ENCODE assay signal across 10 cellular contexts in genomic region chr16:19804538-19805323, GRCh38.
DNase-seq lines count a peak whose midpoint lies in the region; ATAC-seq, FAIRE-seq and TF ChIP-seq lines count a peak whose summit lies in the region.
"Had no signal": no experiment of that assay in that cellular context is flagged by ENCODE, and none has a peak within 500 bp of the region (broad histone marks: within the 10 kb centered on the region; RNA-seq: fewer than 3 reads in every experiment).

No MANE protein-coding gene starts in this region.

- peaks cover 11% of the 10 kb centered on the region; the same call in 1 of the 2 replicates for H3K4me1 ChIP-seq in Panc1 (ENCODE audit: control insufficient read depth, insufficient read depth, low read length)
- H3K4me1 ChIP-seq in K562 (replicated peaks in 1 of 2; ENCODE audit: control insufficient read depth in 2 of 2, insufficient read depth in 2 of 2, low read length in 2 of 2) = no peaks in the 10 kb centered on the region

- no peaks in the 10 kb centered on the region for H3K27me3 Mint-ChIP-seq in memory B cell

- peaks cover 6% of the 10 kb centered on the region for H3K36me3 Mint-ChIP-seq in memory B cell

- POLR2A ChIA-PET in Panc1 (lab: Charles Lee) = interaction anchor here (0.5 kb wide), 1 partner anchor 200 kb away, joined by 3 read pairs; no protein-coding TSS in a partner anchor
- POLR2A ChIA-PET in K562 (lab: Yijun Ruan, JAX) = no interaction called here

- no peak for TF ChIP-seq RAD21 in K562 (CRISPR knock-in tag; conservative IDR thresholded peaks at IDR 0.05 in 1 of 2, IDR thresholded peaks at IDR 0.05 in 1 of 2)

- no peak for TF ChIP-seq POLR2A in K562 (conservative IDR thresholded peaks at IDR 0.05)

- TF ChIP-seq EP300 in K562 (IDR thresholded peaks at IDR 0.05; ENCODE audit: low read length) = no peak

- H3K9me3 Mint-ChIP-seq in memory B cell = peaks cover 3% of the 10 kb centered on the region

- H3K36me3 ChIP-seq in Panc1 (ENCODE audit: control insufficient read depth, insufficient read depth, low read length) (no peaks in the 10 kb centered on the region), K562 (ENCODE audit: control insufficient read depth, insufficient read depth, low read length) (no peaks in the 10 kb centered on the region)
- H3K36me3 ChIP-seq: thoracic aorta had no signal

- intact Hi-C loops in Panc1 (cut with micrococcal nuclease; ENCODE audit: unreplicated experiment) (no loop called here), K562 (cut with micrococcal nuclease) (no loop called here)

- no peak overlapping the region for H3K4me2 ChIP-seq in K562 (ENCODE audit: insufficient read depth, low read length)

- CTCF ChIA-PET in Panc1 (lab: Charles Lee) (interaction anchor here (0.7 kb wide), 1 partner anchor 66 kb away, joined by 3 read pairs; no protein-coding TSS in a partner anchor), K562 (lab: Yijun Ruan, JAX; ENCODE audit: low intra/inter-chr PET ratio) (no interaction called here)

- no peaks in the 10 kb centered on the region for H3K9me1 ChIP-seq in K562 (ENCODE audit: control insufficient read depth, insufficient read depth, low read length)

- H3K27ac Mint-ChIP-seq in memory B cell = no peak overlapping the region

- H3K9me3 ChIP-seq in Panc1 (ENCODE audit: control insufficient read depth, insufficient read depth, low read depth, low read length) (no peaks in the 10 kb centered on the region), K562 (replicated peaks; ENCODE audit: control insufficient read depth, insufficient read depth, low read depth, low read length) (no peaks in the 10 kb centered on the region; the same call in 1 of the 2 replicates)
- H3K9me3 ChIP-seq: thoracic aorta had no signal

- H3K4me3 ChIP-seq in Panc1 (ENCODE audit: low read depth in 2 of 2, low read length in 2 of 2) (no peak overlapping the region), K562 (no peak overlapping the region)
- H3K4me3 ChIP-seq: thoracic aorta had no signal

- H3K27me3 ChIP-seq in Panc1 (ENCODE audit: control insufficient read depth, insufficient read depth, low read length) (no peaks in the 10 kb centered on the region), K562 (ENCODE audit: control insufficient read depth in 2 of 2, insufficient read depth in 2 of 2, low read length in 2 of 2) (no peaks in the 10 kb centered on the region; a peak in 1 of 5 replicates)

- no peak overlapping the region for H3K9ac ChIP-seq in K562 (ENCODE audit: insufficient read depth in 1 of 2, low read depth in 2 of 2, low read length in 2 of 2)

- ATAC-seq in Panc1 = 0 out of 2 replicates have a peak, but pooled peaks have one; percentile 43
- no peak for ATAC-seq in K562
- no peak for ATAC-seq in memory B cell (ENCODE audit: low read depth)
- no peak for ATAC-seq in HG03342 (IDR thresholded peaks at IDR 0.05; ENCODE audit: unreplicated experiment)
- ATAC-seq in GM21515 (IDR thresholded peaks at IDR 0.05; ENCODE audit: unreplicated experiment) = no peak

- no peaks in the 10 kb centered on the region for H3K79me2 ChIP-seq in K562 (ENCODE audit: control insufficient read depth, insufficient read depth, low read length)

- H3K4me1 Mint-ChIP-seq in memory B cell = peaks cover 4% of the 10 kb centered on the region

- in situ Hi-C loops in Panc1 (cut with HindIII; ENCODE audit: low pct_unique_long_range_greater_than_20kb, low sequenced_read_pairs) = no loop called here
- in situ Hi-C loops in K562 (cut with MboI) = no loop called here

- no peak for FAIRE-seq in K562 (lab: Jason Lieb, UNC)
- FAIRE-seq: A204.1 had no signal

- H3K27ac ChIP-seq in Panc1 (ENCODE audit: low read length) (no peak overlapping the region), K562 (ENCODE audit: extremely low read depth, low read depth, low read length) (no peak overlapping the region)
- H3K27ac ChIP-seq: thoracic aorta had no signal

- no peak overlapping the region for H2AFZ ChIP-seq in K562 (ENCODE audit: low read depth, low read length)

- H3K4me3 Mint-ChIP-seq in memory B cell = peak overlapping the region; percentile 24

- BruUV-seq in Panc1 (replicated peaks; lab: Mats Ljungman, UMichigan) (no TSS peak), K562 (replicated peaks; lab: Mats Ljungman, UMichigan) (no TSS peak)

- 16% methylated on average over 10 of the region's 10 CpGs for WGBS in K562 (ENCODE audit: insufficient coverage, low coverage, missing lambda C conversion rate)

- no peaks in the 10 kb centered on the region for H4K20me1 ChIP-seq in K562 (replicated peaks; ENCODE audit: control insufficient read depth, insufficient read depth, low read length)

- DNase-seq in NCI-H2227 (lab: John Stamatoyannopoulos, UW; ENCODE audit: unreplicated experiment) (peak; percentile 27), NCI-H2227 treated with DMSO at 0.1 percent for 48 hours (lab: John Stamatoyannopoulos, UW) (no peak), Panc1 (ENCODE audit: low read depth, low spot score) (no peak), K562 (ENCODE audit: extremely low read depth in 1 of 4, low spot score in 3 of 4) (peak in 2 of 4 experiments; percentile 7 to 9), memory B cell (ENCODE audit: low spot score in 2 of 2) (no peak), foreskin melanocyte (no peak)

- TF ChIP-seq CTCF in Panc1 (IDR thresholded peaks at IDR 0.05) (no peak), K562 (IDR thresholded peaks at IDR 0.05 in 2 of 3, conservative IDR thresholded peaks at IDR 0.05 in 1 of 3; ENCODE audit: insufficient read depth in 2 of 3, low read depth in 1 of 3, low read length in 3 of 3) (no peak)

TF ChIP-seq in K562, 482 proteins besides CTCF, POLR2A, EP300 and RAD21:
- TF ChIP-seq NFIC (IDR thresholded peaks at IDR 0.05) = peak; percentile 63
- TF ChIP-seq SRSF9 (IDR thresholded peaks at IDR 0.05; ENCODE audit: borderline replicate concordance, low read depth, low read length) = no peak
